ENCODE assay signal across 15 cellular contexts in genomic region chr3:187208159-187208558, GRCh38. TPM values are rescaled to one million over a fixed set of nuclear protein-coding genes. Genes with fewer than 3 reads are reported as not detected.
DNase-seq lines count a peak whose midpoint lies in the region; ATAC-seq and TF ChIP-seq lines count a peak whose summit lies in the region.
"Had no signal": no experiment of that assay in that cellular context is flagged by ENCODE, and none has a peak within 500 bp of the region (broad histone marks: within the 10 kb centered on the region; RNA-seq: fewer than 3 reads in every experiment).

No MANE protein-coding gene starts in this region.

- H3K4me3 ChIP-seq in choroid plexus epithelial cell (ENCODE audit: low read depth, low read length) (no peak overlapping the region), muscle layer of duodenum (ENCODE audit: low read depth in 1 of 2, low read length in 2 of 2) (no peak overlapping the region), stomach (no peak overlapping the region)

- TF ChIP-seq POLR2A in stomach (IDR thresholded peaks at IDR 0.05): no peak

- peaks cover 0 to 40% of the 10 kb centered on the region in 2 donors for H3K4me1 ChIP-seq in muscle layer of duodenum (ENCODE audit: control insufficient read depth in 1 of 2, insufficient read depth in 2 of 2, low read length in 2 of 2)
- H3K4me1 ChIP-seq in stomach: peaks cover 12 to 48% (median 18%) of the 10 kb centered on the region in 4 donors

- DNase-seq in Daoy (ENCODE audit: low read depth) (peak; percentile 81), LoVo (ENCODE audit: low spot score) (peak; percentile 82), choroid plexus epithelial cell (ENCODE audit: low read depth) (peak; percentile 32), NCI-H2081 treated with DMSO at 0.1 percent for 48 hours (lab: John Stamatoyannopoulos, UW) (no peak), stomach (no peak)
- DNase-seq in activated CD4-positive, alpha-beta T cell treated with anti-CD3 and anti-CD28 coated beads, Interleukin-2, amount 50 U/mL, for 48 hours: no peak
- DNase-seq: amygdala; NK-92 treated with Interleukin-12 subunit alpha and Interleukin-12 subunit beta, amount 100 ng/mL, for 24 hours; stimulated activated CD4-positive, alpha-beta T cell treated with anti-CD3 and anti-CD28 coated beads, Interleukin-4, amount 100 ng/mL, for 4 hours; stimulated activated naive CD8-positive, alpha-beta T cell treated with anti-CD3 and anti-CD28 coated beads, Interleukin-15, amount 100 ng/mL, for 72 hours had no signal

- no peak for ATAC-seq in GM21529 (IDR thresholded peaks at IDR 0.05; ENCODE audit: unreplicated experiment)
- ATAC-seq: stimulated activated naive CD8-positive, alpha-beta T cell treated with anti-CD3 and anti-CD28 coated beads, Interleukin-15, amount 100 ng/mL, for 72 hours; WTC11 had no signal

- H3K36me3 ChIP-seq in muscle layer of duodenum (ENCODE audit: control insufficient read depth in 1 of 2, insufficient read depth in 2 of 2, low read length in 2 of 2) (no peaks in the 10 kb centered on the region), stomach (no peaks in the 10 kb centered on the region)

- no peaks in the 10 kb centered on the region for H3K9me3 ChIP-seq in muscle layer of duodenum (ENCODE audit: control insufficient read depth in 1 of 2, low read length in 2 of 2)
- no peaks in the 10 kb centered on the region for H3K9me3 ChIP-seq in stomach

- peak overlapping the region; percentile 47 for H3K27ac ChIP-seq in muscle layer of duodenum (ENCODE audit: low read length)
- peak overlapping the region in 1 of 5 donors; percentile 36 for H3K27ac ChIP-seq in stomach
- H3K27ac ChIP-seq: C4-2B had no signal

- WGBS in stomach, 5 donors: 36 to 71% (median 55%) methylated on average over 1 of the region's 1 CpG

- intact Hi-C loops in stomach (cut with DNase I; ENCODE audit: low total_unique reads): no loop called here

- no peaks in the 10 kb centered on the region for H3K27me3 ChIP-seq in muscle layer of duodenum (ENCODE audit: low read depth, low read length)
- no peaks in the 10 kb centered on the region for H3K27me3 ChIP-seq in stomach

- TF ChIP-seq CTCF in choroid plexus epithelial cell (conservative IDR thresholded peaks at IDR 0.05; ENCODE audit: low read depth, low read length): no peak
- no peak for TF ChIP-seq CTCF in stomach (IDR thresholded peaks at IDR 0.05)

- TF ChIP-seq EP300 in stomach (IDR thresholded peaks at IDR 0.05): no peak

RNA-seq across cellular contexts. Expression of gene RTP1, which starts 10.9 kb away (rescaled TPM):
- not detected in 2 replicates for total RNA-seq in Daoy (2014; rRNA removed; shearing (Covaris generic))
- not detected for total RNA-seq in stomach
- not detected for polyA plus RNA-seq in stomach
- total RNA-seq: pulmonary artery endothelial cell had no signal

Comparison
In these comparisons a context has a peak if more than half of its experiments do, and no peak if none do; other contexts are left out.
1. DNase-seq: peak in Daoy (single experiment), LoVo (single experiment) and choroid plexus epithelial cell (single experiment); none in NCI-H2081 treated with DMSO at 0.1 percent for 48 hours (single experiment), stomach (single experiment) and activated CD4-positive, alpha-beta T cell treated with anti-CD3 and anti-CD28 coated beads, Interleukin-2, amount 50 U/mL, for 48 hours (0 of 2).